Comparison of ENCODE assay signal across 8 cellular contexts in genomic region chr17:45224671-45225050, GRCh38. TPM values are rescaled to one million over a fixed set of nuclear protein-coding genes. Genes with fewer than 3 reads are reported as not detected.
A peak's percentile ranks its signal among the peaks of the same experiment; 100 is the strongest.
DNase-seq lines count a peak whose midpoint lies in the region; ATAC-seq and TF ChIP-seq lines count a peak whose summit lies in the region.

No MANE protein-coding gene starts in this region.

- peak overlapping the region; percentile 91 for H3K4me3 ChIP-seq in CD4-positive, CD25-positive, alpha-beta regulatory T cell (ENCODE audit: low read depth, low read length)
- H3K4me3 ChIP-seq in Loucy (ENCODE audit: low read length, poor library complexity, severe bottlenecking), result peak overlapping the region; percentile 87
- H3K4me3 ChIP-seq in naive thymus-derived CD4-positive, alpha-beta T cell (ENCODE audit: low read length), result peak overlapping the region; percentile 91

- H3K9me3 Mint-ChIP-seq in CD4-positive, CD25-positive, alpha-beta regulatory T cell, result peaks cover 0 to 2% (median 0%) of the 10 kb centered on the region in 7 donors
- no peaks in the 10 kb centered on the region for H3K9me3 Mint-ChIP-seq in activated naive CD8-positive, alpha-beta T cell treated with anti-CD3 and anti-CD28 coated beads, Interleukin-2, amount 50 U/mL, for 24 hours
- H3K9me3 Mint-ChIP-seq in naive thymus-derived CD4-positive, alpha-beta T cell, result peaks cover 0 to 2% (median 0%) of the 10 kb centered on the region in 11 donors

- peaks cover 8% of the 10 kb centered on the region for H3F3A ChIP-seq in Loucy (ENCODE audit: low read depth)

- ATAC-seq in CD4-positive, CD25-positive, alpha-beta regulatory T cell (ENCODE audit: low read depth in 2 of 2), result no peak
- ATAC-seq in activated naive CD8-positive, alpha-beta T cell treated with anti-CD3 and anti-CD28 coated beads, Interleukin-2, amount 50 U/mL, for 24 hours, result no peak
- ATAC-seq in naive thymus-derived CD4-positive, alpha-beta T cell, result no peak

- no peak for TF ChIP-seq CTCF in Loucy (conservative IDR thresholded peaks at IDR 0.05; ENCODE audit: low read length)

- no peaks in the 10 kb centered on the region for H3K27me3 ChIP-seq in CD4-positive, CD25-positive, alpha-beta regulatory T cell (ENCODE audit: control insufficient read depth, insufficient read depth, low read length)
- no peaks in the 10 kb centered on the region for H3K27me3 ChIP-seq in Loucy (ENCODE audit: insufficient read depth, low read length, poor library complexity, severe bottlenecking)
- H3K27me3 ChIP-seq in naive thymus-derived CD4-positive, alpha-beta T cell (ENCODE audit: control insufficient read depth in 2 of 2, insufficient read depth in 2 of 2, low read length in 2 of 2), result no peaks in the 10 kb centered on the region

- DNase-seq in CD4-positive, CD25-positive, alpha-beta regulatory T cell, result peak in 1 of 3 donors; percentile 55
- peak; percentile 62 for DNase-seq in activated naive CD8-positive, alpha-beta T cell treated with anti-CD3 and anti-CD28 coated beads, Interleukin-2, amount 50 U/mL, for 24 hours
- peak in 1 of 9 donors; percentile 45 for DNase-seq in naive thymus-derived CD4-positive, alpha-beta T cell
- DNase-seq in NCI-H2227 treated with DMSO at 0.1 percent for 48 hours (lab: John Stamatoyannopoulos, UW), result no peak
- DNase-seq in cerebellar cortex (ENCODE audit: low spot score), result no peak
- DNase-seq in NCI-H774 (lab: John Stamatoyannopoulos, UW), result no peak
- no peak for DNase-seq in glomerular visceral epithelial cell (ENCODE audit: extremely low spot score)

- H3K27ac ChIP-seq in CD4-positive, CD25-positive, alpha-beta regulatory T cell (ENCODE audit: insufficient read depth, low read length, poor library complexity, severe bottlenecking), result peak overlapping the region; percentile 98
- peak overlapping the region; percentile 96 for H3K27ac ChIP-seq in naive thymus-derived CD4-positive, alpha-beta T cell (ENCODE audit: low read depth, low read length)

- H3K9me2 ChIP-seq in Loucy (replicated peaks; ENCODE audit: low read depth, low read length), result no peaks in the 10 kb centered on the region

- CTCF ChIA-PET in naive thymus-derived CD4-positive, alpha-beta T cell (lab: Charles Lee), result interaction anchor here (2.0 to 13.6 kb wide), 3 partner anchors 8 to 52 kb away, joined by 8 to 397 read pairs (median 12); no protein-coding TSS in a partner anchor

- no peak overlapping the region for H2AFZ ChIP-seq in Loucy (ENCODE audit: low read length)

- H4K20me1 ChIP-seq in Loucy (ENCODE audit: insufficient read depth, low read length, poor library complexity, severe bottlenecking), result peaks cover 25% of the 10 kb centered on the region

- H3K9me3 ChIP-seq in CD4-positive, CD25-positive, alpha-beta regulatory T cell (ENCODE audit: control insufficient read depth in 2 of 2, low read length in 2 of 2), result no peaks in the 10 kb centered on the region
- no peaks in the 10 kb centered on the region for H3K9me3 ChIP-seq in Loucy (ENCODE audit: insufficient read depth, low read depth, low read length)
- no peaks in the 10 kb centered on the region for H3K9me3 ChIP-seq in naive thymus-derived CD4-positive, alpha-beta T cell (ENCODE audit: control insufficient read depth in 2 of 3, low read length in 3 of 3)

- H3K79me2 ChIP-seq in Loucy (ENCODE audit: insufficient read depth, low read length), result peaks cover 96% of the 10 kb centered on the region

- H3K9ac ChIP-seq in Loucy (ENCODE audit: low read depth, low read length, poor library complexity, severe bottlenecking), result peak overlapping the region; percentile 99

- H3K27me3 Mint-ChIP-seq in CD4-positive, CD25-positive, alpha-beta regulatory T cell, result peaks cover 18% of the 10 kb centered on the region
- H3K27me3 Mint-ChIP-seq in activated naive CD8-positive, alpha-beta T cell treated with anti-CD3 and anti-CD28 coated beads, Interleukin-2, amount 50 U/mL, for 24 hours, result no peaks in the 10 kb centered on the region
- no peaks in the 10 kb centered on the region for H3K27me3 Mint-ChIP-seq in naive thymus-derived CD4-positive, alpha-beta T cell

- H3K4me1 ChIP-seq in CD4-positive, CD25-positive, alpha-beta regulatory T cell (ENCODE audit: control insufficient read depth, insufficient read depth, low read length, poor library complexity, severe bottlenecking), result peaks cover 84% of the 10 kb centered on the region
- H3K4me1 ChIP-seq in Loucy (ENCODE audit: insufficient read depth, low read length, poor library complexity, severe bottlenecking), result peaks cover 73% of the 10 kb centered on the region
- H3K4me1 ChIP-seq in naive thymus-derived CD4-positive, alpha-beta T cell (ENCODE audit: control insufficient read depth in 2 of 2, insufficient read depth in 2 of 2, low read length in 2 of 2), result peaks cover 58 to 59% of the 10 kb centered on the region in 2 donors

- no peaks in the 10 kb centered on the region for H3K36me3 ChIP-seq in CD4-positive, CD25-positive, alpha-beta regulatory T cell (ENCODE audit: control insufficient read depth, insufficient read depth, low read length)
- H3K36me3 ChIP-seq in Loucy (ENCODE audit: insufficient read depth, low read length), result no peaks in the 10 kb centered on the region
- peaks cover 0 to 5% (median 0%) of the 10 kb centered on the region in 3 experiments for H3K36me3 ChIP-seq in naive thymus-derived CD4-positive, alpha-beta T cell (ENCODE audit: control insufficient read depth in 2 of 3, insufficient read depth in 3 of 3, low read length in 3 of 3)

- POLR2A ChIA-PET in naive thymus-derived CD4-positive, alpha-beta T cell (lab: Charles Lee), result interaction anchor here (0.6 to 23.4 kb wide), 5 partner anchors 20 to 108 kb away, joined by 3 to 851 read pairs (median 35); partner anchors contain the start of genes ACBD4 and HEXIM1

- peaks cover 14% of the 10 kb centered on the region for H3K36me3 Mint-ChIP-seq in CD4-positive, CD25-positive, alpha-beta regulatory T cell
- peaks cover 30% of the 10 kb centered on the region for H3K36me3 Mint-ChIP-seq in activated naive CD8-positive, alpha-beta T cell treated with anti-CD3 and anti-CD28 coated beads, Interleukin-2, amount 50 U/mL, for 24 hours (ENCODE audit: low read depth)
- H3K36me3 Mint-ChIP-seq in naive thymus-derived CD4-positive, alpha-beta T cell, result peaks cover 0 to 50% (median 5%) of the 10 kb centered on the region in 5 donors

- intact Hi-C loops in naive thymus-derived CD4-positive, alpha-beta T cell (cut with micrococcal nuclease), result loop anchor here (1.0 to 5.0 kb wide), 5 partner anchors 38 to 968 kb away; partner anchors contain the start of genes HEXIM1 (in 1 of the 2), KANSL1 (in 1 of the 2), NMT1 (in 1 of the 2) and SPATA32 (in 1 of the 2)

- H3K4me3 Mint-ChIP-seq in CD4-positive, CD25-positive, alpha-beta regulatory T cell, result peak overlapping the region; percentile 86 to 100 (median 99)
- H3K4me3 Mint-ChIP-seq in activated naive CD8-positive, alpha-beta T cell treated with anti-CD3 and anti-CD28 coated beads, Interleukin-2, amount 50 U/mL, for 24 hours, result peak overlapping the region; percentile 99
- peak overlapping the region; percentile 93 to 100 (median 98) for H3K4me3 Mint-ChIP-seq in naive thymus-derived CD4-positive, alpha-beta T cell

- H3K4me1 Mint-ChIP-seq in CD4-positive, CD25-positive, alpha-beta regulatory T cell, result peaks cover 0 to 67% (median 34%) of the 10 kb centered on the region in 4 donors
- peaks cover 72% of the 10 kb centered on the region for H3K4me1 Mint-ChIP-seq in activated naive CD8-positive, alpha-beta T cell treated with anti-CD3 and anti-CD28 coated beads, Interleukin-2, amount 50 U/mL, for 24 hours
- peaks cover 46 to 75% (median 59%) of the 10 kb centered on the region in 7 donors for H3K4me1 Mint-ChIP-seq in naive thymus-derived CD4-positive, alpha-beta T cell

- peak overlapping the region; percentile 87 for H3K4me2 ChIP-seq in Loucy (ENCODE audit: low read depth, low read length, poor library complexity, severe bottlenecking)

- peak overlapping the region; percentile 99 to 100 (median 100) for H3K27ac Mint-ChIP-seq in CD4-positive, CD25-positive, alpha-beta regulatory T cell
- H3K27ac Mint-ChIP-seq in activated naive CD8-positive, alpha-beta T cell treated with anti-CD3 and anti-CD28 coated beads, Interleukin-2, amount 50 U/mL, for 24 hours, result peak overlapping the region; percentile 97
- peak overlapping the region; percentile 96 to 100 (median 99) for H3K27ac Mint-ChIP-seq in naive thymus-derived CD4-positive, alpha-beta T cell

RNA-seq across cellular contexts. Expression of gene FMNL1, which starts 3.0 kb away (rescaled TPM):
- total RNA-seq in CD4-positive, CD25-positive, alpha-beta regulatory T cell, result 575 TPM
- polyA plus RNA-seq in CD4-positive, CD25-positive, alpha-beta regulatory T cell, result 10 to 100 TPM; 22.8 to 28.5 (median 24.7) TPM
- 100 to 1,000 TPM; 324 to 595 (median 396) TPM for total RNA-seq in naive thymus-derived CD4-positive, alpha-beta T cell
- polyA plus RNA-seq in naive thymus-derived CD4-positive, alpha-beta T cell, result 10 to 100 TPM; 19.0 to 36.4 TPM

RNA-seq across cellular contexts. Expression of gene SPATA32, which starts 37.2 kb away (rescaled TPM):
- 0.20 TPM for total RNA-seq in CD4-positive, CD25-positive, alpha-beta regulatory T cell
- under 1 TPM in 2 of 4 donors, not detected in 2; 0.36 to 0.60 TPM for polyA plus RNA-seq in CD4-positive, CD25-positive, alpha-beta regulatory T cell
- total RNA-seq in naive thymus-derived CD4-positive, alpha-beta T cell, result 1 to 10 TPM in 1 of 5 experiments, under 1 TPM in 3, not detected in 1; 0.12 to 1.1 (median 0.58) TPM
- polyA plus RNA-seq in naive thymus-derived CD4-positive, alpha-beta T cell, result under 1 TPM; 0.31 to 0.59 TPM
